Comparison of ENCODE assay signal across 1 cellular context in genomic region chr1:148388260-148389026, GRCh38.
A peak's percentile ranks its signal among the peaks of the same experiment; 100 is the strongest.
TF ChIP-seq lines count a peak whose summit lies in the region.

No MANE protein-coding gene starts in this region.

TF ChIP-seq in HEK293, 187 proteins besides CTCF, POLR2A, EP300 and RAD21 (continued from another document and continues in another):
- TF ChIP-seq ZSCAN4 (tag by site-specific recombination; IDR thresholded peaks at IDR 0.05): no peak
- no peak for TF ChIP-seq ZNF223 (tag by site-specific recombination; IDR thresholded peaks at IDR 0.05)
- TF ChIP-seq PRDM2 (tag by site-specific recombination; IDR thresholded peaks at IDR 0.05; ENCODE audit: borderline replicate concordance): no peak
- no peak for TF ChIP-seq ZNF138 (tag by site-specific recombination; IDR thresholded peaks at IDR 0.05; ENCODE audit: borderline replicate concordance)
- peak; percentile 60 for TF ChIP-seq KLF10 (tag by site-specific recombination; IDR thresholded peaks at IDR 0.05)
- no peak for TF ChIP-seq TCF7L2 (IDR thresholded peaks at IDR 0.05; ENCODE audit: borderline replicate concordance, low read depth, low read length)
- TF ChIP-seq GLIS2 (tag by site-specific recombination; IDR thresholded peaks at IDR 0.05): peak; percentile 89
- peak; percentile 83 for TF ChIP-seq ZNF2 (tag by site-specific recombination; IDR thresholded peaks at IDR 0.05)
- TF ChIP-seq ZBTB17 (tag by site-specific recombination; IDR thresholded peaks at IDR 0.05): peak; percentile 92
- no peak for TF ChIP-seq ZNF416 (tag by site-specific recombination; IDR thresholded peaks at IDR 0.05)
- TF ChIP-seq PATZ1 (tag by site-specific recombination; IDR thresholded peaks at IDR 0.05): peak; percentile 78
- peak; percentile 52; the same call in 1 of the 2 replicates for TF ChIP-seq OSR2 (tag by site-specific recombination; IDR thresholded peaks at IDR 0.05)
- no peak for TF ChIP-seq ZNF561 (tag by site-specific recombination; IDR thresholded peaks at IDR 0.05; ENCODE audit: borderline replicate concordance)
- no peak for TF ChIP-seq ZNF785 (tag by site-specific recombination; IDR thresholded peaks at IDR 0.05)
- peak; percentile 14; the same call in 1 of the 2 replicates for TF ChIP-seq ZSCAN5A (tag by site-specific recombination; IDR thresholded peaks at IDR 0.05)
- no peak for TF ChIP-seq ZNF311 (tag by site-specific recombination; IDR thresholded peaks at IDR 0.05; ENCODE audit: borderline replicate concordance)
- TF ChIP-seq ZIC2 (tag by site-specific recombination; IDR thresholded peaks at IDR 0.05): peak; percentile 58
- TF ChIP-seq ZNF398 (tag by site-specific recombination; IDR thresholded peaks at IDR 0.05): no peak
- TF ChIP-seq ZNF280C (tag by site-specific recombination; IDR thresholded peaks at IDR 0.05): no peak
- TF ChIP-seq REST (tag by site-specific recombination; IDR thresholded peaks at IDR 0.05): 0 out of 2 replicates have a peak, but pooled peaks have one; percentile 36
- peak; percentile 58 for TF ChIP-seq ZBTB11 (tag by site-specific recombination; conservative IDR thresholded peaks at IDR 0.05; ENCODE audit: low read depth)
- TF ChIP-seq ZNF24 (tag by site-specific recombination; IDR thresholded peaks at IDR 0.05): peak; percentile 58
- TF ChIP-seq KLF1 (tag by site-specific recombination; IDR thresholded peaks at IDR 0.05): peak; percentile 76; the same call in 1 of the 2 replicates
- no peak for TF ChIP-seq ZFP41 (tag by site-specific recombination; IDR thresholded peaks at IDR 0.05; ENCODE audit: borderline replicate concordance)
- TF ChIP-seq ZNF610 (tag by site-specific recombination; IDR thresholded peaks at IDR 0.05; ENCODE audit: borderline replicate concordance): peak; percentile 99
- peak; percentile 36; the same call in 1 of the 2 replicates for TF ChIP-seq ZNF341 (tag by site-specific recombination; IDR thresholded peaks at IDR 0.05; ENCODE audit: low read depth)
- no peak for TF ChIP-seq ZNF132 (tag by site-specific recombination; IDR thresholded peaks at IDR 0.05; ENCODE audit: borderline replicate concordance)
- TF ChIP-seq SCRT1 (tag by site-specific recombination; IDR thresholded peaks at IDR 0.05; ENCODE audit: borderline replicate concordance): peak; percentile 88; the same call in 1 of the 2 replicates
- TF ChIP-seq SETDB1 (IDR thresholded peaks at IDR 0.05; ENCODE audit: insufficient read length, low read length): peak; percentile 28
- TF ChIP-seq ZNF560 (tag by site-specific recombination; IDR thresholded peaks at IDR 0.05; ENCODE audit: borderline replicate concordance): no peak
- TF ChIP-seq PBX3 (CRISPR knock-in tag; IDR thresholded peaks at IDR 0.05): no peak
